ENCODE assay signal across 1 cellular context in the genomic region with DNA sequence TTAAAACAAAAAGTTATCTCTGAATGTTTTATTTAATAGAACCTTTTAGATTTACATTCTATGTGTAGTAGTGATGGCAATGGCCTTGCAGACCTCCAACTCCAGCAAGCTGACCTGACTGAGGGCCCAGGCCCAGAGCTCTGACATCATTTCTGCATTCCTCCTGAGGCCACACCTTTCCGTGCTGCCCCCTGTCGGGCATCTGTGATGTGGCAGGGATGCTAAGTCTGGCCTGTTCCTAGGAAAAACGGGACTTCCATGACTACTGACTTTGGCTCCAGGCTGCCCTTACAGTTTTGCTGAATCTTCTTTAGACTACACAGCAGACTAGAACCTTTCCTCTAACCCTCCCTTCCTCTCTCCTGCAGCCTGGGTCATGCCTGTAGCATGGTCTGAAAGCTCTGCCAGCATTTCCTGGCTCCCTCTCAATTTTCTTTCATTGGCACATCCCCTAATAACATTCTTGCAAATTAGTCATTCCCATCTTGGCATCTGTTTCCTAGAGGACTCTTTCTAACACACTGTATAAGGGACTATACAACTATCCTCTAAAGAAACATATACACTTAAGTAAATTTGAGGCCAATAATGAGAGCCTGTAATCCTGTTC.
TF ChIP-seq lines count a peak whose summit lies in the region.

No MANE protein-coding gene starts in this region.

TF ChIP-seq in H1, 55 proteins besides CTCF, POLR2A, EP300 and RAD21 (continued from another document):
- TF ChIP-seq BRCA1 (IDR thresholded peaks at IDR 0.05; ENCODE audit: low read depth, low read length), result no peak
- no peak for TF ChIP-seq YY1 (IDR thresholded peaks at IDR 0.05; ENCODE audit: low read depth, low read length)
- TF ChIP-seq HDAC2 (IDR thresholded peaks at IDR 0.05; ENCODE audit: borderline replicate concordance in 1 of 2, low read depth in 2 of 2, low read length in 2 of 2), result no peak
- TF ChIP-seq, protein P1, sequence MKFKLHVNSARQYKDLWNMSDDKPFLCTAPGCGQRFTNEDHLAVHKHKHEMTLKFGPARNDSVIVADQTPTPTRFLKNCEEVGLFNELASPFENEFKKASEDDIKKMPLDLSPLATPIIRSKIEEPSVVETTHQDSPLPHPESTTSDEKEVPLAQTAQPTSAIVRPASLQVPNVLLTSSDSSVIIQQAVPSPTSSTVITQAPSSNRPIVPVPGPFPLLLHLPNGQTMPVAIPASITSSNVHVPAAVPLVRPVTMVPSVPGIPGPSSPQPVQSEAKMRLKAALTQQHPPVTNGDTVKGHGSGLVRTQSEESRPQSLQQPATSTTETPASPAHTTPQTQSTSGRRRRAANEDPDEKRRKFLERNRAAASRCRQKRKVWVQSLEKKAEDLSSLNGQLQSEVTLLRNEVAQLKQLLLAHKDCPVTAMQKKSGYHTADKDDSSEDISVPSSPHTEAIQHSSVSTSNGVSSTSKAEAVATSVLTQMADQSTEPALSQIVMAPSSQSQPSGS (IDR thresholded peaks at IDR 0.05; ENCODE audit: low read length), result peak; percentile 94
- TF ChIP-seq NANOG (IDR thresholded peaks at IDR 0.05; ENCODE audit: insufficient read depth, low read depth, low read length, poor library complexity, severe bottlenecking), result no peak
- TF ChIP-seq, protein P2, sequence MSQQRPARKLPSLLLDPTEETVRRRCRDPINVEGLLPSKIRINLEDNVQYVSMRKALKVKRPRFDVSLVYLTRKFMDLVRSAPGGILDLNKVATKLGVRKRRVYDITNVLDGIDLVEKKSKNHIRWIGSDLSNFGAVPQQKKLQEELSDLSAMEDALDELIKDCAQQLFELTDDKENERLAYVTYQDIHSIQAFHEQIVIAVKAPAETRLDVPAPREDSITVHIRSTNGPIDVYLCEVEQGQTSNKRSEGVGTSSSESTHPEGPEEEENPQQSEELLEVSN (IDR thresholded peaks at IDR 0.05), result no peak
- TF ChIP-seq, protein P3, sequence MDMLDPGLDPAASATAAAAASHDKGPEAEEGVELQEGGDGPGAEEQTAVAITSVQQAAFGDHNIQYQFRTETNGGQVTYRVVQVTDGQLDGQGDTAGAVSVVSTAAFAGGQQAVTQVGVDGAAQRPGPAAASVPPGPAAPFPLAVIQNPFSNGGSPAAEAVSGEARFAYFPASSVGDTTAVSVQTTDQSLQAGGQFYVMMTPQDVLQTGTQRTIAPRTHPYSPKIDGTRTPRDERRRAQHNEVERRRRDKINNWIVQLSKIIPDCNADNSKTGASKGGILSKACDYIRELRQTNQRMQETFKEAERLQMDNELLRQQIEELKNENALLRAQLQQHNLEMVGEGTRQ (IDR thresholded peaks at IDR 0.05; ENCODE audit: low read length), result no peak
- TF ChIP-seq, protein P4, sequence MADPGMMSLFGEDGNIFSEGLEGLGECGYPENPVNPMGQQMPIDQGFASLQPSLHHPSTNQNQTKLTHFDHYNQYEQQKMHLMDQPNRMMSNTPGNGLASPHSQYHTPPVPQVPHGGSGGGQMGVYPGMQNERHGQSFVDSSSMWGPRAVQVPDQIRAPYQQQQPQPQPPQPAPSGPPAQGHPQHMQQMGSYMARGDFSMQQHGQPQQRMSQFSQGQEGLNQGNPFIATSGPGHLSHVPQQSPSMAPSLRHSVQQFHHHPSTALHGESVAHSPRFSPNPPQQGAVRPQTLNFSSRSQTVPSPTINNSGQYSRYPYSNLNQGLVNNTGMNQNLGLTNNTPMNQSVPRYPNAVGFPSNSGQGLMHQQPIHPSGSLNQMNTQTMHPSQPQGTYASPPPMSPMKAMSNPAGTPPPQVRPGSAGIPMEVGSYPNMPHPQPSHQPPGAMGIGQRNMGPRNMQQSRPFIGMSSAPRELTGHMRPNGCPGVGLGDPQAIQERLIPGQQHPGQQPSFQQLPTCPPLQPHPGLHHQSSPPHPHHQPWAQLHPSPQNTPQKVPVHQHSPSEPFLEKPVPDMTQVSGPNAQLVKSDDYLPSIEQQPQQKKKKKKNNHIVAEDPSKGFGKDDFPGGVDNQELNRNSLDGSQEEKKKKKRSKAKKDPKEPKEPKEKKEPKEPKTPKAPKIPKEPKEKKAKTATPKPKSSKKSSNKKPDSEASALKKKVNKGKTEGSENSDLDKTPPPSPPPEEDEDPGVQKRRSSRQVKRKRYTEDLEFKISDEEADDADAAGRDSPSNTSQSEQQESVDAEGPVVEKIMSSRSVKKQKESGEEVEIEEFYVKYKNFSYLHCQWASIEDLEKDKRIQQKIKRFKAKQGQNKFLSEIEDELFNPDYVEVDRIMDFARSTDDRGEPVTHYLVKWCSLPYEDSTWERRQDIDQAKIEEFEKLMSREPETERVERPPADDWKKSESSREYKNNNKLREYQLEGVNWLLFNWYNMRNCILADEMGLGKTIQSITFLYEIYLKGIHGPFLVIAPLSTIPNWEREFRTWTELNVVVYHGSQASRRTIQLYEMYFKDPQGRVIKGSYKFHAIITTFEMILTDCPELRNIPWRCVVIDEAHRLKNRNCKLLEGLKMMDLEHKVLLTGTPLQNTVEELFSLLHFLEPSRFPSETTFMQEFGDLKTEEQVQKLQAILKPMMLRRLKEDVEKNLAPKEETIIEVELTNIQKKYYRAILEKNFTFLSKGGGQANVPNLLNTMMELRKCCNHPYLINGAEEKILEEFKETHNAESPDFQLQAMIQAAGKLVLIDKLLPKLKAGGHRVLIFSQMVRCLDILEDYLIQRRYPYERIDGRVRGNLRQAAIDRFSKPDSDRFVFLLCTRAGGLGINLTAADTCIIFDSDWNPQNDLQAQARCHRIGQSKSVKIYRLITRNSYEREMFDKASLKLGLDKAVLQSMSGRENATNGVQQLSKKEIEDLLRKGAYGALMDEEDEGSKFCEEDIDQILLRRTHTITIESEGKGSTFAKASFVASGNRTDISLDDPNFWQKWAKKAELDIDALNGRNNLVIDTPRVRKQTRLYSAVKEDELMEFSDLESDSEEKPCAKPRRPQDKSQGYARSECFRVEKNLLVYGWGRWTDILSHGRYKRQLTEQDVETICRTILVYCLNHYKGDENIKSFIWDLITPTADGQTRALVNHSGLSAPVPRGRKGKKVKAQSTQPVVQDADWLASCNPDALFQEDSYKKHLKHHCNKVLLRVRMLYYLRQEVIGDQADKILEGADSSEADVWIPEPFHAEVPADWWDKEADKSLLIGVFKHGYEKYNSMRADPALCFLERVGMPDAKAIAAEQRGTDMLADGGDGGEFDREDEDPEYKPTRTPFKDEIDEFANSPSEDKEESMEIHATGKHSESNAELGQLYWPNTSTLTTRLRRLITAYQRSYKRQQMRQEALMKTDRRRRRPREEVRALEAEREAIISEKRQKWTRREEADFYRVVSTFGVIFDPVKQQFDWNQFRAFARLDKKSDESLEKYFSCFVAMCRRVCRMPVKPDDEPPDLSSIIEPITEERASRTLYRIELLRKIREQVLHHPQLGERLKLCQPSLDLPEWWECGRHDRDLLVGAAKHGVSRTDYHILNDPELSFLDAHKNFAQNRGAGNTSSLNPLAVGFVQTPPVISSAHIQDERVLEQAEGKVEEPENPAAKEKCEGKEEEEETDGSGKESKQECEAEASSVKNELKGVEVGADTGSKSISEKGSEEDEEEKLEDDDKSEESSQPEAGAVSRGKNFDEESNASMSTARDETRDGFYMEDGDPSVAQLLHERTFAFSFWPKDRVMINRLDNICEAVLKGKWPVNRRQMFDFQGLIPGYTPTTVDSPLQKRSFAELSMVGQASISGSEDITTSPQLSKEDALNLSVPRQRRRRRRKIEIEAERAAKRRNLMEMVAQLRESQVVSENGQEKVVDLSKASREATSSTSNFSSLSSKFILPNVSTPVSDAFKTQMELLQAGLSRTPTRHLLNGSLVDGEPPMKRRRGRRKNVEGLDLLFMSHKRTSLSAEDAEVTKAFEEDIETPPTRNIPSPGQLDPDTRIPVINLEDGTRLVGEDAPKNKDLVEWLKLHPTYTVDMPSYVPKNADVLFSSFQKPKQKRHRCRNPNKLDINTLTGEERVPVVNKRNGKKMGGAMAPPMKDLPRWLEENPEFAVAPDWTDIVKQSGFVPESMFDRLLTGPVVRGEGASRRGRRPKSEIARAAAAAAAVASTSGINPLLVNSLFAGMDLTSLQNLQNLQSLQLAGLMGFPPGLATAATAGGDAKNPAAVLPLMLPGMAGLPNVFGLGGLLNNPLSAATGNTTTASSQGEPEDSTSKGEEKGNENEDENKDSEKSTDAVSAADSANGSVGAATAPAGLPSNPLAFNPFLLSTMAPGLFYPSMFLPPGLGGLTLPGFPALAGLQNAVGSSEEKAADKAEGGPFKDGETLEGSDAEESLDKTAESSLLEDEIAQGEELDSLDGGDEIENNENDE (IDR thresholded peaks at IDR 0.05; ENCODE audit: insufficient replicate concordance, low read length), result no peak
- TF ChIP-seq POU5F1 (IDR thresholded peaks at IDR 0.05; ENCODE audit: low read depth, low read length), result no peak
- peak; percentile 88 for TF ChIP-seq TEAD4 (IDR thresholded peaks at IDR 0.05; ENCODE audit: low read depth, low read length)
- no peak for TF ChIP-seq SP2 (IDR thresholded peaks at IDR 0.05; ENCODE audit: low read length)
- no peak for TF ChIP-seq CBX8 (IDR thresholded peaks at IDR 0.05; ENCODE audit: borderline replicate concordance, low read depth, low read length)
- no peak for TF ChIP-seq FOSL1 (IDR thresholded peaks at IDR 0.05; ENCODE audit: insufficient read depth, low read depth, low read length)
